In the genomic region with DNA sequence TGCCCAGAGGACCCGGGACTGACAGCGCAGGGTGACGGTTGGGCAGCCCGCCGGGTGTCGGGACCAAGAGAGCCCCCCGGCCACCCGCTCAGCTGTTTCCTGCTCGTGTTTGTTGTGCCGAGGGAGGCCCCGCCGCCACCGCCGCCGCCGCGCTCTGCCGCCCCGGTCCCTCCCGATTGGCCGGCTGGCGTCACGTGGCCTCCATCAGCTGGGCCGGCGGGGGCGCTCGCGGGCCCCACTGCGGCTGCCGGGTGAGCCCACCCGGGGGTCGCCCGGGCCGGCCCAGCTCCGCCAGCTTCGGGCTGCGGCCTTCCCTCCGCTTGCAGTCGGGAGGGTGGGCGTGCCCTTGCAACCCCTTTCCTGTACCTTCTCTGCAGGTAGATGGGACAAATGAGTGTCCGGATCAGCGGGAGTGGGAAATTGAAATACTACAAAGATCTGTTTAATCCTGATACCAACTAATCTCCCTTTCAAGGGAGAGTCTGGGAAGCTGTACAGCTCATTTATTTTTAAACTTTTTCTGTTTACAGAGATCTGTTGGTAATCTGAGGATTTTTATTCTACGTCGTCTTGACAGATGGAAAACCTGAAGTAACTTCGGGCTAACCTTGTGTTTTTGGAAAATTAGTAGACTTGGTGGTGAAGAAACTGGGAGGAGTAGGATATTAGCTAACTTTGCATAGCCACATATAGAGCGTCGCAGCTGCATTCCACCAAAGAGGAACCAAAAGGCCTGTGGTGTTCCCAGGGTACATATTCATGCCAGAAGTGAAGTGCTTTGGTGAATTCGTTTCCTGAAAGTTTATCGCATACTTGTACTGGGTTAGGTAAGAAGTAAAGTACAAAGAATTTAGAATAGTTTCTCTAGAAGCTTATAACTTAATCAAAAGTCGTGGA, we compare ENCODE assay signal across 8 cellular contexts. TPM values are rescaled to one million over a fixed set of nuclear protein-coding genes. Genes with fewer than 3 reads are reported as not detected.
DNase-seq lines count a peak whose midpoint lies in the region; ATAC-seq and TF ChIP-seq lines count a peak whose summit lies in the region.

No MANE protein-coding gene starts in this region.

- H3K4me3 ChIP-seq in epithelial cell of esophagus (ENCODE audit: low read length) (peak overlapping the region; percentile 75), mucosa of descending colon (peak overlapping the region; percentile 100)

- TF ChIP-seq CTCF in 22Rv1 (IDR thresholded peaks at IDR 0.05) (peak; percentile 82), epithelial cell of esophagus (IDR thresholded peaks at IDR 0.05; ENCODE audit: insufficient read depth, low read depth, low read length, missing control alignments) (no peak), mucosa of descending colon (IDR thresholded peaks at IDR 0.05) (peak; percentile 10)

- intact Hi-C loops in mucosa of descending colon (cut with DNase I, micrococcal nuclease) = no loop called here

- ATAC-seq in GM18502 (IDR thresholded peaks at IDR 0.05; ENCODE audit: poor library complexity, unreplicated experiment) (peak; percentile 28), HG03196 (IDR thresholded peaks at IDR 0.05; ENCODE audit: unreplicated experiment) (peak; percentile 25), mucosa of descending colon (peak; percentile 50)

- no peaks in the 10 kb centered on the region for H3K36me3 ChIP-seq in mucosa of descending colon (ENCODE audit: low read depth)

- DNase-seq in NOMO-1 treated with DMSO at 0.1 percent for 48 hours (lab: John Stamatoyannopoulos, UW; ENCODE audit: unreplicated experiment) = peak; percentile 77
- DNase-seq in activated T-cell treated with anti-CD3 and anti-CD28 coated beads for 24 hours (ENCODE audit: low read depth) = peak; percentile 67
- peak; percentile 68 for DNase-seq in epithelial cell of esophagus (ENCODE audit: low read depth)
- DNase-seq in mucosa of descending colon = peak; percentile 86 to 90 (median 88)
- DNase-seq in stimulated activated CD8-positive, alpha-beta memory T cell treated with anti-CD3 and anti-CD28 coated beads, Interleukin-4, amount 100 ng/mL, for 24 hours (ENCODE audit: low read depth) = peak; percentile 71

- peak overlapping the region; percentile 75 for H3K27ac ChIP-seq in 22Rv1

- H3K9me3 ChIP-seq in mucosa of descending colon = no peaks in the 10 kb centered on the region

- peaks cover 25% of the 10 kb centered on the region for H3K4me1 ChIP-seq in mucosa of descending colon (ENCODE audit: low read depth)

RNA-seq across cellular contexts. Expression of gene YPEL5, which starts 1.2 kb away (rescaled TPM):
- 100 to 1,000 TPM in 1 of 3 donors, 10 to 100 TPM in 2; 58.0 to 104 (median 79.3) TPM for total RNA-seq in mucosa of descending colon

Comparison
In these comparisons a context has a peak if more than half of its experiments do, and no peak if none do; other contexts are left out.
1. Peak in every context shown above with its lines: DNase-seq, ATAC-seq, H3K4me3 ChIP-seq and H3K27ac ChIP-seq.